15 cellular contexts compared by ENCODE assay signal in genomic region chr10:74145133-74145532, GRCh38. TPM values are rescaled to one million over a fixed set of nuclear protein-coding genes. Genes with fewer than 3 reads are reported as not detected.
DNase-seq lines count a peak whose midpoint lies in the region; ATAC-seq and TF ChIP-seq lines count a peak whose summit lies in the region.
"Had no signal": no experiment of that assay in that cellular context is flagged by ENCODE, and none has a peak within 500 bp of the region (broad histone marks: within the 10 kb centered on the region; RNA-seq: fewer than 3 reads in every experiment).

No MANE protein-coding gene starts in this region.

- no peak overlapping the region for H3K14ac ChIP-seq in mesenchymal stem cell (ENCODE audit: low read length in 2 of 2)

- peaks cover 0 to 28% of the 10 kb centered on the region in 2 donors for H3K4me1 ChIP-seq in right atrium auricular region
- H3K4me1 ChIP-seq in mammary epithelial cell (ENCODE audit: insufficient read depth, low read length), result peaks cover 5% of the 10 kb centered on the region
- H3K4me1 ChIP-seq in mesenchymal stem cell (ENCODE audit: control insufficient read depth, insufficient read depth, low read depth, low read length), result peaks cover 3% of the 10 kb centered on the region
- peaks cover 0 to 7% of the 10 kb centered on the region in 2 donors for H3K4me1 ChIP-seq in aorta (ENCODE audit: control insufficient read depth in 1 of 2, insufficient read depth in 2 of 2, low read length in 2 of 2)
- H3K4me1 ChIP-seq in CD4-positive, alpha-beta memory T cell (ENCODE audit: insufficient read depth, low read length), result peaks cover 35% of the 10 kb centered on the region

- no peak overlapping the region for H2BK12ac ChIP-seq in mesenchymal stem cell (ENCODE audit: low read length in 2 of 2)

- H3K4me3 ChIP-seq in right atrium auricular region, result no peak overlapping the region
- no peak overlapping the region for H3K4me3 ChIP-seq in mammary epithelial cell (replicated peaks in 1 of 3; ENCODE audit: insufficient read depth in 1 of 3, low read depth in 2 of 3, low read length in 3 of 3)
- peak overlapping the region in 1 of 2 experiments; percentile 52 for H3K4me3 ChIP-seq in mesenchymal stem cell (ENCODE audit: insufficient read depth in 1 of 2, low read depth in 1 of 2, low read length in 2 of 2)
- no peak overlapping the region for H3K4me3 ChIP-seq in aorta (ENCODE audit: low read length in 2 of 2)
- no peak overlapping the region for H3K4me3 ChIP-seq in CD4-positive, alpha-beta memory T cell (ENCODE audit: low read length in 2 of 2)

- H2BK5ac ChIP-seq in mesenchymal stem cell (ENCODE audit: low read depth, low read length, poor library complexity, severe bottlenecking), result no peak overlapping the region

- no peak overlapping the region for H2BK120ac ChIP-seq in mesenchymal stem cell (ENCODE audit: low read depth, low read length)

- CTCF ChIA-PET in mammary epithelial cell (lab: Charles Lee; ENCODE audit: low non-redundant PET), result no interaction called here
- CTCF ChIA-PET in CD4-positive, alpha-beta memory T cell (lab: Charles Lee; ENCODE audit: partially characterized antibody), result interaction anchor here (1.2 to 2.2 kb wide), 3 partner anchors 64 to 90 kb away, joined by 4 to 6 read pairs (median 4); no protein-coding TSS in a partner anchor

- H2AFZ ChIP-seq in mammary epithelial cell (ENCODE audit: low read depth, low read length), result no peak overlapping the region
- H2AFZ ChIP-seq in mesenchymal stem cell (ENCODE audit: low read depth, low read length), result no peak overlapping the region

- TF ChIP-seq CTCF in right atrium auricular region (IDR thresholded peaks at IDR 0.05) (no peak), mammary epithelial cell (conservative IDR thresholded peaks at IDR 0.05 in 1 of 2, IDR thresholded peaks at IDR 0.05 in 1 of 2; ENCODE audit: extremely low read depth in 1 of 2, insufficient read depth in 1 of 2, low read depth in 1 of 2, low read length in 2 of 2) (no peak)

- no peaks in the 10 kb centered on the region for H4K20me1 ChIP-seq in mammary epithelial cell (ENCODE audit: insufficient read depth, low read length)

- peaks cover 23% of the 10 kb centered on the region for H3K4me1 Mint-ChIP-seq in activated T-helper 1 cell treated with anti-CD3 and anti-CD28 coated beads, Interleukin-12 subunit alpha, Interleukin-12 subunit beta, Interleukin-2, Interleukin-4 antibody, amounts not matched to agents 30 ng/mL and 10 ng/mL and 1 ng/mL, durations not matched to agents 14 hours and 24 hours and 36 hours (ENCODE audit: low read depth)
- H3K4me1 Mint-ChIP-seq in CD4-positive, alpha-beta memory T cell, result peaks cover 19 to 48% (median 25%) of the 10 kb centered on the region in 4 donors

- H3K9me3 ChIP-seq in right atrium auricular region (no peaks in the 10 kb centered on the region), mammary epithelial cell (replicated peaks; ENCODE audit: insufficient read depth, low read length) (no peaks in the 10 kb centered on the region), mesenchymal stem cell (ENCODE audit: control insufficient read depth, low read length) (no peaks in the 10 kb centered on the region), aorta (ENCODE audit: control insufficient read depth, low read length) (no peaks in the 10 kb centered on the region)
- H3K9me3 ChIP-seq in CD4-positive, alpha-beta memory T cell (ENCODE audit: control insufficient read depth in 1 of 2, low read length in 2 of 2), result no peaks in the 10 kb centered on the region

- whole genome bisulfite sequencing in mammary epithelial cell (ENCODE audit: low coverage, missing lambda C conversion rate), result 0% methylated on average over 2 of the region's 2 CpGs
- WGBS in mesenchymal stem cell, result no CpG with 5 or more reads among the region's 2 CpGs
- WGBS in aorta, 2 donors, result 3 to 5% methylated on average over 2 of the region's 2 CpGs

- H3K27me3 ChIP-seq in right atrium auricular region (no peaks in the 10 kb centered on the region), mammary epithelial cell (ENCODE audit: insufficient read depth, low read length) (no peaks in the 10 kb centered on the region), mesenchymal stem cell (ENCODE audit: control insufficient read depth in 1 of 2, insufficient read depth in 1 of 2, low read length in 2 of 2) (no peaks in the 10 kb centered on the region), aorta (ENCODE audit: control insufficient read depth in 1 of 2, insufficient read depth in 2 of 2, low read length in 1 of 2) (no peaks in the 10 kb centered on the region)
- H3K27me3 ChIP-seq in CD4-positive, alpha-beta memory T cell (ENCODE audit: insufficient read depth, low read length), result no peaks in the 10 kb centered on the region

- no peak overlapping the region for H3K18ac ChIP-seq in mesenchymal stem cell (ENCODE audit: low read depth in 1 of 2, low read length in 2 of 2)

- H3K4me3 Mint-ChIP-seq in activated T-helper 1 cell treated with anti-CD3 and anti-CD28 coated beads, Interleukin-12 subunit alpha, Interleukin-12 subunit beta, Interleukin-2, Interleukin-4 antibody, amounts not matched to agents 30 ng/mL and 10 ng/mL and 1 ng/mL, durations not matched to agents 14 hours and 24 hours and 36 hours, result no peak overlapping the region
- no peak overlapping the region for H3K4me3 Mint-ChIP-seq in CD4-positive, alpha-beta memory T cell
- H3K4me3 Mint-ChIP-seq: central memory CD8-positive, alpha-beta T cell; stimulated activated naive B cell treated with anti-CD40 and anti-IgM and Interleukin-4, amounts not matched to agents 10 μg/mL and 1 μg/mL and 100 μg/mL, for 72 hours had no signal

- ATAC-seq in left ventricle myocardium superior, result peak; percentile 50
- peak; percentile 59 for ATAC-seq in aorta (ENCODE audit: low FRiP score)
- ATAC-seq: stimulated activated naive B cell treated with anti-CD40 and anti-IgM and Interleukin-4, amounts not matched to agents 10 μg/mL and 1 μg/mL and 100 μg/mL, for 72 hours had no signal

- H3K27ac ChIP-seq in right atrium auricular region (no peak overlapping the region), mammary epithelial cell (ENCODE audit: insufficient read depth, low read depth, low read length) (no peak overlapping the region), mesenchymal stem cell (ENCODE audit: low read length, poor library complexity, severe bottlenecking) (no peak overlapping the region), aorta (ENCODE audit: low read depth in 1 of 2, low read length in 2 of 2) (no peak overlapping the region)
- no peak overlapping the region for H3K27ac ChIP-seq in CD4-positive, alpha-beta memory T cell (ENCODE audit: low read depth, low read length)

- H2BK15ac ChIP-seq in mesenchymal stem cell (ENCODE audit: low read depth, poor library complexity, severe bottlenecking), result no peak overlapping the region

- H3K36me3 ChIP-seq in right atrium auricular region (no peaks in the 10 kb centered on the region), mammary epithelial cell (ENCODE audit: insufficient read depth, low read length) (peaks cover 2% of the 10 kb centered on the region), mesenchymal stem cell (ENCODE audit: control insufficient read depth in 1 of 2, insufficient read depth in 2 of 2, low read depth in 1 of 2, low read length in 2 of 2) (peaks cover 1 to 23% of the 10 kb centered on the region in 2 experiments), aorta (ENCODE audit: control insufficient read depth in 1 of 2, insufficient read depth in 2 of 2, low read length in 1 of 2) (no peaks in the 10 kb centered on the region)
- H3K36me3 ChIP-seq in CD4-positive, alpha-beta memory T cell (ENCODE audit: insufficient read depth, low read length), result no peaks in the 10 kb centered on the region

- H3K27ac Mint-ChIP-seq in activated T-helper 1 cell treated with anti-CD3 and anti-CD28 coated beads, Interleukin-12 subunit alpha, Interleukin-12 subunit beta, Interleukin-2, Interleukin-4 antibody, amounts not matched to agents 30 ng/mL and 10 ng/mL and 1 ng/mL, durations not matched to agents 14 hours and 24 hours and 36 hours, result no peak overlapping the region
- H3K27ac Mint-ChIP-seq in CD4-positive, alpha-beta memory T cell, result peak overlapping the region in 1 of 7 donors; percentile 18

- H3K4ac ChIP-seq in mesenchymal stem cell (ENCODE audit: low read depth in 1 of 2, low read length in 2 of 2), result no peak overlapping the region

- dilution Hi-C loops in mammary epithelial cell (cut with HindIII; ENCODE audit: low sequenced_read_pairs), result no loop called here

- H3K4me2 ChIP-seq in mammary epithelial cell (ENCODE audit: insufficient read depth, low read depth, low read length) (no peak overlapping the region), mesenchymal stem cell (ENCODE audit: low read length, poor library complexity, severe bottlenecking) (no peak overlapping the region)

- peaks cover 12% of the 10 kb centered on the region for H3K36me3 Mint-ChIP-seq in activated T-helper 1 cell treated with anti-CD3 and anti-CD28 coated beads, Interleukin-12 subunit alpha, Interleukin-12 subunit beta, Interleukin-2, Interleukin-4 antibody, amounts not matched to agents 30 ng/mL and 10 ng/mL and 1 ng/mL, durations not matched to agents 14 hours and 24 hours and 36 hours (ENCODE audit: low read depth)
- H3K36me3 Mint-ChIP-seq in CD4-positive, alpha-beta memory T cell, result peaks cover 15% of the 10 kb centered on the region in 2 donors

- no TSS peak for BruUV-seq in mammary epithelial cell (replicated peaks; lab: Mats Ljungman, UMichigan)

- no peak overlapping the region for H2AK5ac ChIP-seq in mesenchymal stem cell (ENCODE audit: low read length, severe bottlenecking)

- H4K8ac ChIP-seq in mesenchymal stem cell (ENCODE audit: low read length), result no peak overlapping the region

- in situ Hi-C loops in mammary epithelial cell (cut with MboI; ENCODE audit: low sequenced_read_pairs in 2 of 2), result no loop called here

- no peaks in the 10 kb centered on the region for H3K27me3 Mint-ChIP-seq in activated T-helper 1 cell treated with anti-CD3 and anti-CD28 coated beads, Interleukin-12 subunit alpha, Interleukin-12 subunit beta, Interleukin-2, Interleukin-4 antibody, amounts not matched to agents 30 ng/mL and 10 ng/mL and 1 ng/mL, durations not matched to agents 14 hours and 24 hours and 36 hours (ENCODE audit: insufficient read depth)
- no peaks in the 10 kb centered on the region for H3K27me3 Mint-ChIP-seq in CD4-positive, alpha-beta memory T cell
- H3K27me3 Mint-ChIP-seq: central memory CD8-positive, alpha-beta T cell; stimulated activated naive B cell treated with anti-CD40 and anti-IgM and Interleukin-4, amounts not matched to agents 10 μg/mL and 1 μg/mL and 100 μg/mL, for 72 hours had no signal

- DNase-seq in left ventricle myocardium superior, result no peak
- DNase-seq in right atrium auricular region (ENCODE audit: low spot score), result no peak
- DNase-seq in mammary epithelial cell, result peak; percentile 35
- DNase-seq in mesenchymal stem cell, result peak; percentile 77
- DNase-seq in aorta, result no peak
- no peak for DNase-seq in activated T-helper 1 cell treated with anti-CD3 and anti-CD28 coated beads, Interleukin-12 subunit alpha, Interleukin-12 subunit beta, Interleukin-2, Interleukin-4 antibody, amounts not matched to agents 30 ng/mL and 10 ng/mL and 1 ng/mL, durations not matched to agents 14 hours and 24 hours and 36 hours (ENCODE audit: low spot score)
- DNase-seq in activated effector memory CD4-positive, alpha-beta T cell treated with Interleukin-2 at 50 U/mL for 16 hours, result no peak
- DNase-seq in CD4-positive, alpha-beta memory T cell, result no peak
- DNase-seq: activated CD8-positive, alpha-beta memory T cell treated with anti-CD3 and anti-CD28 coated beads, Interleukin-2, amount 50 U/mL, for 48 hours; hippocampal formation; NCI-H2081; OCI-M1; stimulated activated naive B cell treated with anti-CD40 and anti-IgM and Interleukin-4, amounts not matched to agents 10 μg/mL and 1 μg/mL and 100 μg/mL, for 72 hours; T1000 had no signal

- H3K9ac ChIP-seq in mammary epithelial cell (ENCODE audit: insufficient read depth, low read length) (no peak overlapping the region), mesenchymal stem cell (ENCODE audit: low read length) (peak overlapping the region; percentile 54)

- peaks cover 11% of the 10 kb centered on the region for H3K79me1 ChIP-seq in mesenchymal stem cell (replicated peaks; ENCODE audit: low read length, poor library complexity, severe bottlenecking)

- H3K23ac ChIP-seq in mesenchymal stem cell (ENCODE audit: low read length in 2 of 2), result no peak overlapping the region

- intact Hi-C loops in left ventricle myocardium superior (cut with micrococcal nuclease) (no loop called here), mammary epithelial cell (cut with micrococcal nuclease) (no loop called here), aorta (cut with DNase I) (no loop called here)
- intact Hi-C loops in activated T-helper 1 cell treated with anti-CD3 and anti-CD28 coated beads, Interleukin-12 subunit alpha, Interleukin-12 subunit beta, Interleukin-2, Interleukin-4 antibody, amounts not matched to agents 30 ng/mL and 10 ng/mL and 1 ng/mL, durations not matched to agents 14 hours and 24 hours and 36 hours (cut with micrococcal nuclease), result no loop called here
- intact Hi-C loops in CD4-positive, alpha-beta memory T cell (cut with micrococcal nuclease), result no loop called here

- no peak overlapping the region for H4K91ac ChIP-seq in mesenchymal stem cell (ENCODE audit: low read length)

- peaks cover 83% of the 10 kb centered on the region for H3K79me2 ChIP-seq in mammary epithelial cell (ENCODE audit: insufficient read depth, low read length)

- POLR2A ChIA-PET in CD4-positive, alpha-beta memory T cell (lab: Charles Lee; ENCODE audit: partially characterized antibody), result no interaction called here

- no peaks in the 10 kb centered on the region for H3K9me3 Mint-ChIP-seq in activated T-helper 1 cell treated with anti-CD3 and anti-CD28 coated beads, Interleukin-12 subunit alpha, Interleukin-12 subunit beta, Interleukin-2, Interleukin-4 antibody, amounts not matched to agents 30 ng/mL and 10 ng/mL and 1 ng/mL, durations not matched to agents 14 hours and 24 hours and 36 hours
- H3K9me3 Mint-ChIP-seq in CD4-positive, alpha-beta memory T cell, result no peaks in the 10 kb centered on the region
- H3K9me3 Mint-ChIP-seq: central memory CD8-positive, alpha-beta T cell; stimulated activated naive B cell treated with anti-CD40 and anti-IgM and Interleukin-4, amounts not matched to agents 10 μg/mL and 1 μg/mL and 100 μg/mL, for 72 hours had no signal

RNA-seq across cellular contexts. Expression of gene AP3M1, which starts 5.5 kb away (rescaled TPM):
- total RNA-seq in left ventricle myocardium superior, result 27.9 TPM
- total RNA-seq in right atrium auricular region, result 10 to 100 TPM; 20.2 to 27.6 TPM
- total RNA-seq in mammary epithelial cell, result 10 to 100 TPM; 30.2 to 34.3 TPM
- 23.8 TPM for polyA plus RNA-seq in mammary epithelial cell
- polyA minus RNA-seq in mammary epithelial cell, result 22.9 TPM
- polyA plus RNA-seq in mesenchymal stem cell (2013, experiment 1 of 2), result 33.0 TPM
- polyA plus RNA-seq in mesenchymal stem cell (2013, experiment 2 of 2), result 33.7 TPM
- total RNA-seq in aorta, result 10 to 100 TPM; 30.0 to 30.4 TPM
- 10 to 100 TPM; 12.4 to 15.5 TPM for polyA plus RNA-seq in aorta
- 48.3 and 53.8 TPM in 2 replicates for total RNA-seq in activated T-helper 1 cell treated with anti-CD3 and anti-CD28 coated beads, Interleukin-12 subunit alpha, Interleukin-12 subunit beta, Interleukin-2, Interleukin-4 antibody, amounts not matched to agents 30 ng/mL and 10 ng/mL and 1 ng/mL, durations not matched to agents 14 hours and 24 hours and 36 hours
- total RNA-seq in CD4-positive, alpha-beta memory T cell, result 10 to 100 TPM; 38.6 to 38.8 TPM
- 10 to 100 TPM; 28.7 to 37.7 TPM for polyA plus RNA-seq in CD4-positive, alpha-beta memory T cell

RNA-seq across cellular contexts. Expression of gene ADK, which starts 5.9 kb away (rescaled TPM):
- total RNA-seq in left ventricle myocardium superior (47.2 TPM), right atrium auricular region (10 to 100 TPM; 23.7 to 31.6 TPM), mammary epithelial cell (100 to 1,000 TPM in 1 of 2 donors, 10 to 100 TPM in 1; 87.9 to 120 TPM), aorta (10 to 100 TPM; 14.4 to 21.1 TPM)
- polyA plus RNA-seq in mammary epithelial cell (68.7 TPM), aorta (10 to 100 TPM; 12.6 to 17.8 TPM)
- polyA minus RNA-seq in mammary epithelial cell, result 39.9 TPM
- 24.2 TPM for polyA plus RNA-seq in mesenchymal stem cell (2013, experiment 1 of 2)
- 24.9 TPM for polyA plus RNA-seq in mesenchymal stem cell (2013, experiment 2 of 2)
- total RNA-seq in activated T-helper 1 cell treated with anti-CD3 and anti-CD28 coated beads, Interleukin-12 subunit alpha, Interleukin-12 subunit beta, Interleukin-2, Interleukin-4 antibody, amounts not matched to agents 30 ng/mL and 10 ng/mL and 1 ng/mL, durations not matched to agents 14 hours and 24 hours and 36 hours, result 47.4 and 50.8 TPM in 2 replicates
- 10 to 100 TPM; 33.7 to 38.5 TPM for total RNA-seq in CD4-positive, alpha-beta memory T cell
- 10 to 100 TPM; 63.5 to 66.6 TPM for polyA plus RNA-seq in CD4-positive, alpha-beta memory T cell

Comparison
In these comparisons a context has a peak if more than half of its experiments do, and no peak if none do; other contexts are left out.
1. DNase-seq: peak in mammary epithelial cell (single experiment) and mesenchymal stem cell (single experiment); none in left ventricle myocardium superior (single experiment), right atrium auricular region (single experiment), aorta (0 of 2), activated T-helper 1 cell treated with anti-CD3 and anti-CD28 coated beads, Interleukin-12 subunit alpha, Interleukin-12 subunit beta, Interleukin-2, Interleukin-4 antibody, amounts not matched to agents 30 ng/mL and 10 ng/mL and 1 ng/mL, durations not matched to agents 14 hours and 24 hours and 36 hours (single experiment), activated effector memory CD4-positive, alpha-beta T cell treated with Interleukin-2 at 50 U/mL for 16 hours (single experiment) and CD4-positive, alpha-beta memory T cell (0 of 5).